In genomic region chr17:43578352-43578698, GRCh38 we compare ENCODE assay signal across 1 cellular context.
A peak's percentile ranks its signal among the peaks of the same experiment; 100 is the strongest.
TF ChIP-seq lines count a peak whose summit lies in the region.

No MANE protein-coding gene starts in this region.

TF ChIP-seq in HepG2, 621 proteins besides CTCF, POLR2A, EP300 and RAD21 (continued from another document):
- TF ChIP-seq GMEB1 (CRISPR knock-in tag; IDR thresholded peaks at IDR 0.05; ENCODE audit: borderline replicate concordance), result no peak
- no peak for TF ChIP-seq MTF2 (CRISPR knock-in tag; IDR thresholded peaks at IDR 0.05; ENCODE audit: borderline replicate concordance)
- TF ChIP-seq FOXP4 (CRISPR knock-in tag; IDR thresholded peaks at IDR 0.05), result no peak
- TF ChIP-seq ZKSCAN1 (IDR thresholded peaks at IDR 0.05; ENCODE audit: low read length), result peak; percentile 92
- no peak for TF ChIP-seq HOXA3 (CRISPR knock-in tag; IDR thresholded peaks at IDR 0.05)
- peak; percentile 88 for TF ChIP-seq ZBTB26 (CRISPR knock-in tag; IDR thresholded peaks at IDR 0.05; ENCODE audit: borderline replicate concordance)
- no peak for TF ChIP-seq ZNF552 (CRISPR knock-in tag; IDR thresholded peaks at IDR 0.05; ENCODE audit: borderline replicate concordance)
- TF ChIP-seq SCMH1 (CRISPR knock-in tag; IDR thresholded peaks at IDR 0.05; ENCODE audit: borderline replicate concordance), result no peak
- no peak for TF ChIP-seq TRIM24 (CRISPR knock-in tag; IDR thresholded peaks at IDR 0.05)
- peak; percentile 78; the same call in 1 of the 2 replicates for TF ChIP-seq ZNF224 (CRISPR knock-in tag; IDR thresholded peaks at IDR 0.05)
- no peak for TF ChIP-seq MTA1 (CRISPR knock-in tag; IDR thresholded peaks at IDR 0.05; ENCODE audit: borderline replicate concordance)
- peak; percentile 58 for TF ChIP-seq ZNF18 (CRISPR knock-in tag; IDR thresholded peaks at IDR 0.05; ENCODE audit: insufficient replicate concordance)
- no peak for TF ChIP-seq HNRNPUL1 (IDR thresholded peaks at IDR 0.05; ENCODE audit: low read depth, low read length)
- no peak for TF ChIP-seq GABPB1 (CRISPR knock-in tag; IDR thresholded peaks at IDR 0.05)
- no peak for TF ChIP-seq ZNF382 (CRISPR knock-in tag; IDR thresholded peaks at IDR 0.05; ENCODE audit: borderline replicate concordance)
- TF ChIP-seq DMAP1 (CRISPR knock-in tag; IDR thresholded peaks at IDR 0.05), result no peak
- TF ChIP-seq ZNF879 (CRISPR knock-in tag; IDR thresholded peaks at IDR 0.05), result no peak
- no peak for TF ChIP-seq MEIS1 (CRISPR knock-in tag; IDR thresholded peaks at IDR 0.05; ENCODE audit: borderline replicate concordance)
- TF ChIP-seq SAFB2 (CRISPR knock-in tag; IDR thresholded peaks at IDR 0.05; ENCODE audit: borderline replicate concordance, low read depth), result no peak
TF ChIP-seq in HepG2: peak in this region for 7.
